ENCODE assay signal across 8 cellular contexts in genomic region chr19:1490020-1490310, GRCh38. TPM values are rescaled to one million over a fixed set of nuclear protein-coding genes. Genes with fewer than 3 reads are reported as not detected.
DNase-seq lines count a peak whose midpoint lies in the region; ATAC-seq and TF ChIP-seq lines count a peak whose summit lies in the region.

No MANE protein-coding gene starts in this region.

- no peak overlapping the region for H3K27ac Mint-ChIP-seq in activated CD8-positive, alpha-beta T cell treated with anti-CD3 and anti-CD28 coated beads for 36 hours
- H3K27ac Mint-ChIP-seq in stimulated activated naive B cell treated with anti-CD40 and anti-IgM and Interleukin-4, amounts not matched to agents 10 μg/mL and 1 μg/mL and 100 μg/mL, for 72 hours, result no peak overlapping the region

- CTCF ChIA-PET in HEK293 (lab: Yijun Ruan, JAX), result interaction anchor here (0.9 to 1.2 kb wide), 2 partner anchors 14 to 21 kb away, joined by 3 to 4 read pairs; no protein-coding TSS in a partner anchor
- CTCF ChIA-PET in activated CD8-positive, alpha-beta T cell treated with anti-CD3 and anti-CD28 coated beads for 36 hours (lab: Charles Lee), result no interaction called here

- no peak for TF ChIP-seq CTCF in HEK293 (tag by site-specific recombination; IDR thresholded peaks at IDR 0.05)
- TF ChIP-seq CTCF in activated CD8-positive, alpha-beta T cell treated with anti-CD3 and anti-CD28 coated beads for 36 hours (IDR thresholded peaks at IDR 0.05), result no peak

- peak overlapping the region; percentile 61 for H3K4me3 Mint-ChIP-seq in activated CD8-positive, alpha-beta T cell treated with anti-CD3 and anti-CD28 coated beads for 36 hours
- H3K4me3 Mint-ChIP-seq in stimulated activated naive B cell treated with anti-CD40 and anti-IgM and Interleukin-4, amounts not matched to agents 10 μg/mL and 1 μg/mL and 100 μg/mL, for 72 hours, result peak overlapping the region; percentile 39 to 87

- H3K36me3 Mint-ChIP-seq in activated CD8-positive, alpha-beta T cell treated with anti-CD3 and anti-CD28 coated beads for 36 hours (ENCODE audit: low read depth), result no peaks in the 10 kb centered on the region
- no peaks in the 10 kb centered on the region for H3K36me3 Mint-ChIP-seq in stimulated activated naive B cell treated with anti-CD40 and anti-IgM and Interleukin-4, amounts not matched to agents 10 μg/mL and 1 μg/mL and 100 μg/mL, for 72 hours

- H3K9me3 ChIP-seq in HEK293 (ENCODE audit: control insufficient read depth, insufficient read depth, low read depth, low read length), result no peaks in the 10 kb centered on the region
- H3K9me3 ChIP-seq in iPS-18c (ENCODE audit: control insufficient read depth, insufficient read depth, low read length), result no peaks in the 10 kb centered on the region

- H3K36me3 ChIP-seq in HEK293 (ENCODE audit: control insufficient read depth in 2 of 2, insufficient read depth in 1 of 2, low read length in 2 of 2), result no peaks in the 10 kb centered on the region

- peak overlapping the region; percentile 34; the same call in 1 of the 2 replicates for H3K27ac ChIP-seq in HEK293 (ENCODE audit: extremely low read depth, low read depth, low read length)

- H3K4me3 ChIP-seq in HEK293 (ENCODE audit: low read depth, low read length) (peak overlapping the region; percentile 46), iPS-18c (ENCODE audit: insufficient read depth, low read depth, low read length) (peak overlapping the region; percentile 85)

- no peak for ATAC-seq in activated CD8-positive, alpha-beta T cell treated with anti-CD3 and anti-CD28 coated beads for 36 hours
- ATAC-seq in stimulated activated naive B cell treated with anti-CD40 and anti-IgM and Interleukin-4, amounts not matched to agents 10 μg/mL and 1 μg/mL and 100 μg/mL, for 72 hours (replicated peaks), result no peak

- peaks cover 9% of the 10 kb centered on the region for H3K4me1 Mint-ChIP-seq in activated CD8-positive, alpha-beta T cell treated with anti-CD3 and anti-CD28 coated beads for 36 hours (ENCODE audit: low read depth)
- H3K4me1 Mint-ChIP-seq in stimulated activated naive B cell treated with anti-CD40 and anti-IgM and Interleukin-4, amounts not matched to agents 10 μg/mL and 1 μg/mL and 100 μg/mL, for 72 hours, result peaks cover 9 to 14% of the 10 kb centered on the region in 2 donors

- POLR2A ChIA-PET in HEK293 (lab: Yijun Ruan, JAX), result interaction anchor here (0.5 to 0.6 kb wide), 2 partner anchors 17 to 149 kb away, joined by 3 to 6 read pairs; no protein-coding TSS in a partner anchor
- POLR2A ChIA-PET in activated CD8-positive, alpha-beta T cell treated with anti-CD3 and anti-CD28 coated beads for 36 hours (lab: Charles Lee), result interaction anchor here (1.0 kb wide), 1 partner anchor 8 kb away, joined by 3 read pairs; no protein-coding TSS in a partner anchor

- peaks cover 5% of the 10 kb centered on the region for H3K4me1 ChIP-seq in HEK293 (ENCODE audit: control insufficient read depth, insufficient read depth, low read length)

- H3K27me3 Mint-ChIP-seq in activated CD8-positive, alpha-beta T cell treated with anti-CD3 and anti-CD28 coated beads for 36 hours, result peaks cover 5% of the 10 kb centered on the region
- peaks cover 14 to 22% of the 10 kb centered on the region in 2 donors for H3K27me3 Mint-ChIP-seq in stimulated activated naive B cell treated with anti-CD40 and anti-IgM and Interleukin-4, amounts not matched to agents 10 μg/mL and 1 μg/mL and 100 μg/mL, for 72 hours

- intact Hi-C loops in activated CD8-positive, alpha-beta T cell treated with anti-CD3 and anti-CD28 coated beads for 36 hours (cut with micrococcal nuclease), result no loop called here

- no peak for DNase-seq in activated CD8-positive, alpha-beta T cell treated with anti-CD3 and anti-CD28 coated beads for 36 hours
- DNase-seq in stimulated activated naive B cell treated with anti-CD40 and anti-IgM and Interleukin-4, amounts not matched to agents 10 μg/mL and 1 μg/mL and 100 μg/mL, for 72 hours, result no peak
- DNase-seq in dedifferentiated amniotic fluid mesenchymal stem cell (ENCODE audit: extremely low spot score) (no peak), SW 1271 (lab: John Stamatoyannopoulos, UW) (no peak), medulla oblongata (ENCODE audit: extremely low spot score) (no peak)
- no peak for DNase-seq in stimulated activated CD4-positive, alpha-beta T cell treated with anti-CD3 and anti-CD28 coated beads, Interleukin-2, amount 100 ng/mL, for 48 hours

- no peaks in the 10 kb centered on the region for H3K9me3 Mint-ChIP-seq in activated CD8-positive, alpha-beta T cell treated with anti-CD3 and anti-CD28 coated beads for 36 hours
- H3K9me3 Mint-ChIP-seq in stimulated activated naive B cell treated with anti-CD40 and anti-IgM and Interleukin-4, amounts not matched to agents 10 μg/mL and 1 μg/mL and 100 μg/mL, for 72 hours, result no peaks in the 10 kb centered on the region

TF ChIP-seq in HEK293, 187 proteins besides CTCF, POLR2A, EP300 and RAD21:
- TF ChIP-seq ZNF335 (tag by site-specific recombination; conservative IDR thresholded peaks at IDR 0.05) (peak; percentile 74; the same call in 1 of the 2 replicates), ZNF354C (tag by site-specific recombination; IDR thresholded peaks at IDR 0.05; ENCODE audit: borderline replicate concordance, low read depth) (no peak), ZNF398 (tag by site-specific recombination; IDR thresholded peaks at IDR 0.05) (peak; percentile 65), ZNF362 (tag by site-specific recombination; IDR thresholded peaks at IDR 0.05) (no peak), ZNF501 (tag by site-specific recombination; IDR thresholded peaks at IDR 0.05) (peak; percentile 65; the same call in 1 of the 2 replicates)
- TF ChIP-seq, protein P1, sequence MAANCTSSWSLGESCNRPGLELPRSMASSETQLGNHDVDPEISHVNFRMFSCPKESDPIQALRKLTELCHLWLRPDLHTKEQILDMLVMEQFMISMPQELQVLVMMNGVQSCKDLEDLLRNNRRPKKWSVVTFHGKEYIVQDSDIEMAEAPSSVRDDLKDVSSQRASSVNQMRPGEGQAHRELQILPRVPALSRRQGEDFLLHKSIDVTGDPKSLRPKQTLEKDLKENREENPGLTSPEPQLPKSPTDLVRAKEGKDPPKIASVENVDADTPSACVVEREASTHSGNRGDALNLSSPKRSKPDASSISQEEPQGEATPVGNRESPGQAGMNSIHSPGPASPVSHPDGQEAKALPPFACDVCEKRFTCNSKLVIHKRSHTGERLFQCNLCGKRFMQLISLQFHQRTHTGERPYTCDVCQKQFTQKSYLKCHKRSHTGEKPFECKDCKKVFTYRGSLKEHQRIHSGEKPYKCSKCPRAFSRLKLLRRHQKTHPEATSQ (tag by site-specific recombination; IDR thresholded peaks at IDR 0.05), result 0 out of 2 replicates have a peak, but pooled peaks have one; percentile 83

RNA-seq across cellular contexts. Expression of gene PCSK4, which starts 0.2 kb away (rescaled TPM):
- 1 to 10 TPM; 4.4 to 4.7 TPM for total RNA-seq in activated CD8-positive, alpha-beta T cell treated with anti-CD3 and anti-CD28 coated beads for 36 hours

RNA-seq across cellular contexts. Expression of gene REEP6, which starts 1.0 kb away (rescaled TPM):
- 1 to 10 TPM; 2.0 to 2.4 TPM for total RNA-seq in activated CD8-positive, alpha-beta T cell treated with anti-CD3 and anti-CD28 coated beads for 36 hours

RNA-seq across cellular contexts. Expression of gene C19orf25, which starts 10.9 kb away (rescaled TPM):
- 10 to 100 TPM; 21.3 to 21.5 TPM for total RNA-seq in activated CD8-positive, alpha-beta T cell treated with anti-CD3 and anti-CD28 coated beads for 36 hours

RNA-seq across cellular contexts. Expression of gene ADAMTSL5, which starts 22.9 kb away (rescaled TPM):
- total RNA-seq in activated CD8-positive, alpha-beta T cell treated with anti-CD3 and anti-CD28 coated beads for 36 hours, result 1 to 10 TPM; 1.3 TPM

RNA-seq across cellular contexts. Expression of gene PLK5, which starts 33.9 kb away (rescaled TPM):
- not detected for total RNA-seq in activated CD8-positive, alpha-beta T cell treated with anti-CD3 and anti-CD28 coated beads for 36 hours
